Comparison of ENCODE assay signal across 23 cellular contexts in genomic region chr15:42603978-42604377, GRCh38. TPM values are rescaled to one million over a fixed set of nuclear protein-coding genes. Genes with fewer than 3 reads are reported as not detected.
DNase-seq lines count a peak whose midpoint lies in the region; ATAC-seq and TF ChIP-seq lines count a peak whose summit lies in the region.
"Had no signal": no experiment of that assay in that cellular context is flagged by ENCODE, and none has a peak within 500 bp of the region (broad histone marks: within the 10 kb centered on the region; RNA-seq: fewer than 3 reads in every experiment).

No MANE protein-coding gene starts in this region.

- H3K4me1 Mint-ChIP-seq in activated naive CD8-positive, alpha-beta T cell (ENCODE audit: low read depth) = peaks cover 48% of the 10 kb centered on the region
- peaks cover 47% of the 10 kb centered on the region for H3K4me1 Mint-ChIP-seq in activated naive CD8-positive, alpha-beta T cell treated with anti-CD3 and anti-CD28 coated beads, Interleukin-2, amount 50 U/mL, for 24 hours
- peaks cover 55% of the 10 kb centered on the region for H3K4me1 Mint-ChIP-seq in activated CD8-positive, alpha-beta T cell treated with anti-CD3 and anti-CD28 coated beads, Interleukin-2, amount 10 ng/mL, durations not matched to agents 7 days and 5 days (ENCODE audit: low read depth)
- peaks cover 35 to 59% (median 45%) of the 10 kb centered on the region in 7 donors for H3K4me1 Mint-ChIP-seq in naive thymus-derived CD4-positive, alpha-beta T cell

- no peak overlapping the region for H2AFZ ChIP-seq in KMS-11 (ENCODE audit: low read depth)
- H2AFZ ChIP-seq: PC-9 had no signal

- H3K79me2 ChIP-seq in KMS-11 (ENCODE audit: insufficient read depth, low read depth) = peaks cover 43% of the 10 kb centered on the region; the same call in 1 of the 2 replicates

- no peak overlapping the region for H3K4me3 ChIP-seq in KMS-11 (IDR thresholded peaks at IDR 0.05; ENCODE audit: insufficient read depth, low read depth, low read length)
- H3K4me3 ChIP-seq in naive thymus-derived CD4-positive, alpha-beta T cell (ENCODE audit: low read length) = no peak overlapping the region
- H3K4me3 ChIP-seq: PC-9 had no signal

- no peak overlapping the region for H3K4me3 Mint-ChIP-seq in activated naive CD8-positive, alpha-beta T cell
- no peak overlapping the region for H3K4me3 Mint-ChIP-seq in activated naive CD8-positive, alpha-beta T cell treated with anti-CD3 and anti-CD28 coated beads, Interleukin-2, amount 50 U/mL, for 24 hours
- H3K4me3 Mint-ChIP-seq in activated CD8-positive, alpha-beta T cell treated with anti-CD3 and anti-CD28 coated beads, Interleukin-2, amount 10 ng/mL, durations not matched to agents 7 days and 5 days = no peak overlapping the region
- peak overlapping the region in 6 of 10 donors; percentile 22 to 80 (median 50) for H3K4me3 Mint-ChIP-seq in naive thymus-derived CD4-positive, alpha-beta T cell

- H3K36me3 Mint-ChIP-seq in activated naive CD8-positive, alpha-beta T cell = peaks cover 3% of the 10 kb centered on the region
- H3K36me3 Mint-ChIP-seq in activated naive CD8-positive, alpha-beta T cell treated with anti-CD3 and anti-CD28 coated beads, Interleukin-2, amount 50 U/mL, for 24 hours (ENCODE audit: low read depth) = peaks cover 3% of the 10 kb centered on the region
- H3K36me3 Mint-ChIP-seq in activated CD8-positive, alpha-beta T cell treated with anti-CD3 and anti-CD28 coated beads, Interleukin-2, amount 10 ng/mL, durations not matched to agents 7 days and 5 days (ENCODE audit: low read depth) = peaks cover 31% of the 10 kb centered on the region
- H3K36me3 Mint-ChIP-seq in naive thymus-derived CD4-positive, alpha-beta T cell = peaks cover 0 to 33% (median 0%) of the 10 kb centered on the region in 5 donors

- no peak for TF ChIP-seq CTCF in KMS-11 (conservative IDR thresholded peaks at IDR 0.05; ENCODE audit: low read depth, low read length)

- CTCF ChIA-PET in activated CD8-positive, alpha-beta T cell treated with anti-CD3 and anti-CD28 coated beads, Interleukin-2, amount 10 ng/mL, durations not matched to agents 7 days and 5 days (lab: Charles Lee) = interaction anchor here (1.2 to 2.7 kb wide), 2 partner anchors 13 to 22 kb away, joined by 3 to 18 read pairs; no protein-coding TSS in a partner anchor
- CTCF ChIA-PET in naive thymus-derived CD4-positive, alpha-beta T cell (lab: Charles Lee) = interaction anchor here (1.1 kb wide), 1 partner anchor 23 kb away, joined by 3 read pairs; no protein-coding TSS in a partner anchor

- peak overlapping the region; percentile 58; the same call in 1 of the 2 replicates for H3K9ac ChIP-seq in KMS-11

- peak overlapping the region; percentile 5 for H3K27ac Mint-ChIP-seq in activated naive CD8-positive, alpha-beta T cell
- H3K27ac Mint-ChIP-seq in activated naive CD8-positive, alpha-beta T cell treated with anti-CD3 and anti-CD28 coated beads, Interleukin-2, amount 50 U/mL, for 24 hours = no peak overlapping the region
- peak overlapping the region; percentile 57 for H3K27ac Mint-ChIP-seq in activated CD8-positive, alpha-beta T cell treated with anti-CD3 and anti-CD28 coated beads, Interleukin-2, amount 10 ng/mL, durations not matched to agents 7 days and 5 days
- peak overlapping the region in 4 of 9 donors; percentile 24 to 67 (median 34) for H3K27ac Mint-ChIP-seq in naive thymus-derived CD4-positive, alpha-beta T cell

- intact Hi-C loops in naive thymus-derived CD4-positive, alpha-beta T cell (cut with micrococcal nuclease) = loop anchor here in 1 of 2 donors (2.0 to 10.0 kb wide), 2 partner anchors 23 to 59 kb away; partner anchors contain the start of genes HAUS2 and LRRC57

- no peaks in the 10 kb centered on the region for H3K9me3 ChIP-seq in naive thymus-derived CD4-positive, alpha-beta T cell (ENCODE audit: control insufficient read depth in 2 of 3, low read length in 3 of 3)

- H3K4me1 ChIP-seq in KMS-11 (ENCODE audit: low read depth, poor library complexity, severe bottlenecking) = peaks cover 75% of the 10 kb centered on the region
- H3K4me1 ChIP-seq in naive thymus-derived CD4-positive, alpha-beta T cell (ENCODE audit: control insufficient read depth in 2 of 2, insufficient read depth in 2 of 2, low read length in 2 of 2) = peaks cover 14 to 35% of the 10 kb centered on the region in 2 donors

- no peak for DNase-seq in activated naive CD8-positive, alpha-beta T cell treated with anti-CD3 and anti-CD28 coated beads, Interleukin-2, amount 50 U/mL, for 24 hours
- no peak for DNase-seq in activated CD8-positive, alpha-beta T cell treated with anti-CD3 and anti-CD28 coated beads, Interleukin-2, amount 10 ng/mL, durations not matched to agents 7 days and 5 days
- DNase-seq in naive thymus-derived CD4-positive, alpha-beta T cell = no peak
- DNase-seq in UCSD-AML1 (lab: John Stamatoyannopoulos, UW; ENCODE audit: unreplicated experiment) = no peak
- DNase-seq: COR-L47, DMS 273 treated with DMSO at 0.1 percent for 48 hours, DND-41, GDM1, GOT3, NCI-H1048, NCI-H1436, NCI-H1930, NCI-H345, NCI-H524 treated with DMSO at 0.1 percent for 48 hours, PC-9, SIG-M5 had no signal

- ATAC-seq in activated naive CD8-positive, alpha-beta T cell treated with anti-CD3 and anti-CD28 coated beads, Interleukin-2, amount 50 U/mL, for 24 hours = no peak
- ATAC-seq in activated CD8-positive, alpha-beta T cell treated with anti-CD3 and anti-CD28 coated beads, Interleukin-2, amount 10 ng/mL, durations not matched to agents 7 days and 5 days = no peak
- ATAC-seq in naive thymus-derived CD4-positive, alpha-beta T cell = no peak
- no peak for ATAC-seq in HG02623 (IDR thresholded peaks at IDR 0.05; ENCODE audit: unreplicated experiment)
- no peak for ATAC-seq in HG03039 (IDR thresholded peaks at IDR 0.05; ENCODE audit: unreplicated experiment)
- ATAC-seq: HepG2 had no signal

- H3K27me3 Mint-ChIP-seq in activated naive CD8-positive, alpha-beta T cell = no peaks in the 10 kb centered on the region
- no peaks in the 10 kb centered on the region for H3K27me3 Mint-ChIP-seq in activated naive CD8-positive, alpha-beta T cell treated with anti-CD3 and anti-CD28 coated beads, Interleukin-2, amount 50 U/mL, for 24 hours
- no peaks in the 10 kb centered on the region for H3K27me3 Mint-ChIP-seq in activated CD8-positive, alpha-beta T cell treated with anti-CD3 and anti-CD28 coated beads, Interleukin-2, amount 10 ng/mL, durations not matched to agents 7 days and 5 days (ENCODE audit: low read depth)
- H3K27me3 Mint-ChIP-seq in naive thymus-derived CD4-positive, alpha-beta T cell = no peaks in the 10 kb centered on the region

- peak overlapping the region; percentile 91 for H3K27ac ChIP-seq in KMS-11
- no peak overlapping the region for H3K27ac ChIP-seq in naive thymus-derived CD4-positive, alpha-beta T cell (ENCODE audit: low read depth, low read length)
- H3K27ac ChIP-seq: C4-2B, PC-9, RWPE1 had no signal

- 0 out of 2 replicates have a peak, but pooled peaks cover 2% of the 10 kb centered on the region for H3K36me3 ChIP-seq in KMS-11 (ENCODE audit: insufficient read depth)
- H3K36me3 ChIP-seq in naive thymus-derived CD4-positive, alpha-beta T cell (ENCODE audit: control insufficient read depth in 2 of 3, insufficient read depth in 3 of 3, low read length in 3 of 3) = no peaks in the 10 kb centered on the region

- no peaks in the 10 kb centered on the region for H3K9me3 Mint-ChIP-seq in activated naive CD8-positive, alpha-beta T cell (ENCODE audit: low read depth)
- H3K9me3 Mint-ChIP-seq in activated naive CD8-positive, alpha-beta T cell treated with anti-CD3 and anti-CD28 coated beads, Interleukin-2, amount 50 U/mL, for 24 hours = no peaks in the 10 kb centered on the region
- H3K9me3 Mint-ChIP-seq in activated CD8-positive, alpha-beta T cell treated with anti-CD3 and anti-CD28 coated beads, Interleukin-2, amount 10 ng/mL, durations not matched to agents 7 days and 5 days (ENCODE audit: insufficient read depth) = peaks cover 5% of the 10 kb centered on the region
- H3K9me3 Mint-ChIP-seq in naive thymus-derived CD4-positive, alpha-beta T cell = peaks cover 0 to 1% (median 0%) of the 10 kb centered on the region in 11 donors

- POLR2A ChIA-PET in activated CD8-positive, alpha-beta T cell treated with anti-CD3 and anti-CD28 coated beads, Interleukin-2, amount 10 ng/mL, durations not matched to agents 7 days and 5 days (lab: Charles Lee) = no interaction called here
- POLR2A ChIA-PET in naive thymus-derived CD4-positive, alpha-beta T cell (lab: Charles Lee) = interaction anchor here (0.9 to 2.9 kb wide), 2 partner anchors 22 to 29 kb away, joined by 3 to 21 read pairs; partner anchors contain the start of gene STARD9

- no peaks in the 10 kb centered on the region for H3K27me3 ChIP-seq in KMS-11 (ENCODE audit: insufficient read depth, low read depth)
- no peaks in the 10 kb centered on the region for H3K27me3 ChIP-seq in naive thymus-derived CD4-positive, alpha-beta T cell (ENCODE audit: control insufficient read depth in 2 of 2, insufficient read depth in 2 of 2, low read length in 2 of 2)

- H3K4me2 ChIP-seq in KMS-11 = peak overlapping the region; percentile 98
- H3K4me2 ChIP-seq: PC-9 had no signal

- H4K20me1 ChIP-seq in KMS-11 (ENCODE audit: insufficient read depth) = no peaks in the 10 kb centered on the region

RNA-seq across cellular contexts. Expression of gene STARD9, which starts 28.6 kb away (rescaled TPM):
- 10 to 100 TPM; 12.8 to 13.0 TPM for total RNA-seq in activated CD8-positive, alpha-beta T cell treated with anti-CD3 and anti-CD28 coated beads, Interleukin-2, amount 10 ng/mL, durations not matched to agents 7 days and 5 days
- 10 to 100 TPM in 1 of 5 experiments, 1 to 10 TPM in 4; 2.4 to 10.5 (median 4.5) TPM for total RNA-seq in naive thymus-derived CD4-positive, alpha-beta T cell
- under 1 TPM; 0.13 to 0.87 TPM for polyA plus RNA-seq in naive thymus-derived CD4-positive, alpha-beta T cell

RNA-seq across cellular contexts. Expression of gene HAUS2, which starts 55.3 kb away (rescaled TPM):
- total RNA-seq in activated CD8-positive, alpha-beta T cell treated with anti-CD3 and anti-CD28 coated beads, Interleukin-2, amount 10 ng/mL, durations not matched to agents 7 days and 5 days = 10 to 100 TPM; 42.2 to 44.7 TPM
- total RNA-seq in naive thymus-derived CD4-positive, alpha-beta T cell = 10 to 100 TPM; 12.0 to 35.4 (median 16.8) TPM
- 10 to 100 TPM; 30.9 to 31.9 TPM for polyA plus RNA-seq in naive thymus-derived CD4-positive, alpha-beta T cell

RNA-seq across cellular contexts. Expression of gene LRRC57, which starts 55.4 kb away (rescaled TPM):
- total RNA-seq in activated CD8-positive, alpha-beta T cell treated with anti-CD3 and anti-CD28 coated beads, Interleukin-2, amount 10 ng/mL, durations not matched to agents 7 days and 5 days = 10 to 100 TPM; 28.2 to 30.4 TPM
- total RNA-seq in naive thymus-derived CD4-positive, alpha-beta T cell = 10 to 100 TPM; 15.4 to 37.1 (median 18.0) TPM
- 1 to 10 TPM; 4.5 to 4.8 TPM for polyA plus RNA-seq in naive thymus-derived CD4-positive, alpha-beta T cell

Comparison
In these comparisons a context has a peak if more than half of its experiments do, and no peak if none do; other contexts are left out.
1. H3K4me3 Mint-ChIP-seq: peak in naive thymus-derived CD4-positive, alpha-beta T cell (6 of 10); none in activated naive CD8-positive, alpha-beta T cell (single experiment), activated naive CD8-positive, alpha-beta T cell treated with anti-CD3 and anti-CD28 coated beads, Interleukin-2, amount 50 U/mL, for 24 hours (single experiment) and activated CD8-positive, alpha-beta T cell treated with anti-CD3 and anti-CD28 coated beads, Interleukin-2, amount 10 ng/mL, durations not matched to agents 7 days and 5 days (single experiment).